ENCODE assay signal across 8 cellular contexts in the genomic region with DNA sequence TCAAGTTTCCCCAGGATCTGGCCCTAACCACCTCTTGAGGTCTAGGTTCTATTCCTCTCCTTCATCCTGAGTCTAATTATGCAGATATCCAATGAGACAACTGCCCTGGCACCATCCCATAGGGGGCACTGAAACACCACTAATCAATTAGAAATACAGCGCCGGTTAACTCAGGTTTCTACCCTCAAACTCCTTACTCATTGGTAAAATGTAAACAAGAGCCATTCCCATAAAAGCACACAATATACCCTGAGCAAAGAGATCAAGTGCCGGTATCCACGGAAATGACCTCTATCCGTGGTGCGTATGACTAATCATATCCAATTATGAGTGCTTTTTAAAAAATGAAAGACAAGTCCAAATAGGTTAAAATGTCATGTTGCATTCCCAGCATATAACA.
A peak's percentile ranks its signal among the peaks of the same experiment; 100 is the strongest.
DNase-seq lines count a peak whose midpoint lies in the region; ATAC-seq, FAIRE-seq and TF ChIP-seq lines count a peak whose summit lies in the region.

No MANE protein-coding gene starts in this region.

- H2BK5ac ChIP-seq in H1 (ENCODE audit: low read depth, low read length) (no peak overlapping the region), mesendoderm (ENCODE audit: low read length) (no peak overlapping the region)

- no peak overlapping the region for H3K4ac ChIP-seq in H1 (replicated peaks; ENCODE audit: insufficient read length, low read depth, low read length)
- no peak overlapping the region for H3K4ac ChIP-seq in mesendoderm (ENCODE audit: low read depth, low read length)

- H3K27ac ChIP-seq in H1 (ENCODE audit: low read depth, low read length) (no peak overlapping the region), mesendoderm (ENCODE audit: low read depth, low read length) (no peak overlapping the region)

- no peak overlapping the region for H2BK15ac ChIP-seq in H1 (ENCODE audit: low read length)
- no peak overlapping the region for H2BK15ac ChIP-seq in mesendoderm (replicated peaks; ENCODE audit: low read depth)

- no peak overlapping the region for H2BK20ac ChIP-seq in H1 (ENCODE audit: low read length)

- peak overlapping the region; percentile 23 for H3K27ac Mint-ChIP-seq in Caco-2 (ENCODE audit: unreplicated experiment)

- H2BK120ac ChIP-seq in H1 (replicated peaks; ENCODE audit: low read depth, low read length) (no peak overlapping the region), mesendoderm (ENCODE audit: low read depth, low read length) (no peak overlapping the region)

- no peak overlapping the region for H2AFZ ChIP-seq in H1 (ENCODE audit: low read length)

- H3K23me2 ChIP-seq in H1 (ENCODE audit: low read depth, low read length), result no peaks in the 10 kb centered on the region

- DNase-seq in Caco-2 (peak; percentile 69 to 77), NCI-H774 (lab: John Stamatoyannopoulos, UW) (peak; percentile 57), H1 (ENCODE audit: low read depth in 1 of 2, low spot score in 2 of 2) (peak in 1 of 2 experiments; percentile 70), mesendoderm (peak; percentile 80)
- peak; percentile 72 for DNase-seq in activated CD8-positive, alpha-beta memory T cell treated with anti-CD3 and anti-CD28 coated beads for 24 hours
- peak; percentile 11 to 33 for DNase-seq in stimulated activated CD8-positive, alpha-beta memory T cell treated with anti-CD3 and anti-CD28 coated beads, Interleukin-7, amount 100 ng/mL, for 1 hour (ENCODE audit: low read depth in 2 of 2)

- no peaks in the 10 kb centered on the region for H3K27me3 Mint-ChIP-seq in Caco-2 (ENCODE audit: insufficient read depth, unreplicated experiment)

- peak; percentile 92 to 96 for TF ChIP-seq RAD21 in H1 (IDR thresholded peaks at IDR 0.05 in 1 of 2, conservative IDR thresholded peaks at IDR 0.05 in 1 of 2; ENCODE audit: low read depth in 2 of 2, low read length in 2 of 2)

- no peaks in the 10 kb centered on the region for H3K79me1 ChIP-seq in H1 (ENCODE audit: low read depth, low read length)
- no peaks in the 10 kb centered on the region for H3K79me1 ChIP-seq in mesendoderm (ENCODE audit: low read length)

- H3K79me2 ChIP-seq in H1 (ENCODE audit: control insufficient read depth in 1 of 2, insufficient read depth in 2 of 2, low read length in 2 of 2) (no peaks in the 10 kb centered on the region), mesendoderm (ENCODE audit: control insufficient read depth, insufficient read depth, low read length) (no peaks in the 10 kb centered on the region)

- H3K4me1 Mint-ChIP-seq in Caco-2 (ENCODE audit: low read depth, unreplicated experiment), result peaks cover 30% of the 10 kb centered on the region

- ATAC-seq in HG02571 (IDR thresholded peaks at IDR 0.05; ENCODE audit: unreplicated experiment), result peak; percentile 68
- no peak for ATAC-seq in HG02623 (IDR thresholded peaks at IDR 0.05; ENCODE audit: unreplicated experiment)

- no peak overlapping the region for H2AK5ac ChIP-seq in H1 (ENCODE audit: low read depth, low read length)
- no peak overlapping the region for H2AK5ac ChIP-seq in mesendoderm (ENCODE audit: low read length)

- H3K27me3 ChIP-seq in Caco-2 (replicated peaks; ENCODE audit: control insufficient read depth, insufficient read depth, low read length), result no peaks in the 10 kb centered on the region
- H3K27me3 ChIP-seq in H1 (replicated peaks in 1 of 4; ENCODE audit: control insufficient read depth in 3 of 4, extremely low read depth in 1 of 4, insufficient read depth in 3 of 4, low read length in 3 of 4), result no peaks in the 10 kb centered on the region
- H3K27me3 ChIP-seq in mesendoderm (ENCODE audit: insufficient read depth, low read length, poor library complexity), result no peaks in the 10 kb centered on the region

- intact Hi-C loops in Caco-2 (cut with micrococcal nuclease; ENCODE audit: unreplicated experiment), result loop anchor here (1.0 to 10.0 kb wide), 9 partner anchors 38 to 842 kb away; no protein-coding TSS in a partner anchor

- CTCF ChIA-PET in Caco-2 (lab: Charles Lee) (interaction anchor here (0.5 to 1.7 kb wide), 11 partner anchors 16 to 347 kb away, joined by 3 to 23 read pairs (median 4); no protein-coding TSS in a partner anchor), H1 (lab: Charles Lee; ENCODE audit: partially characterized antibody) (interaction anchor here (0.7 to 4.2 kb wide), 40 partner anchors 8 to 339 kb away, joined by 3 to 37 read pairs (median 4); no protein-coding TSS in a partner anchor)

- H3K4me3 Mint-ChIP-seq in Caco-2 (ENCODE audit: unreplicated experiment), result no peak overlapping the region

- H3K4me3 ChIP-seq in Caco-2 (ENCODE audit: low read depth, low read length) (no peak overlapping the region), H1 (ENCODE audit: extremely low read depth in 1 of 4, insufficient read depth in 2 of 4, low read depth in 3 of 4, low read length in 4 of 4) (no peak overlapping the region), mesendoderm (ENCODE audit: low read length) (no peak overlapping the region)

- H2BK12ac ChIP-seq in H1 (ENCODE audit: low read depth, low read length), result no peak overlapping the region

- H3K4me2 ChIP-seq in H1 (ENCODE audit: insufficient read depth in 1 of 2, low read depth in 2 of 2, low read length in 2 of 2) (no peak overlapping the region), mesendoderm (ENCODE audit: low read length) (no peak overlapping the region)

- WGBS in H1 (ENCODE audit: extremely low coverage in 1 of 2, insufficient coverage in 1 of 2, insufficient read length in 1 of 2, insufficient replicate concordance in 2 of 2, low coverage in 1 of 2, low lambda C conversion rate in 2 of 2, missing lambda C conversion rate in 1 of 2), 2 experiments, result 33% methylated on average over 6 of the region's 6 CpGs; no CpG with 5 or more reads in 1 of the 2 experiments
- no CpG with 5 or more reads among the region's 6 CpGs for whole genome bisulfite sequencing in mesendoderm (ENCODE audit: extremely low coverage, insufficient coverage, low lambda C conversion rate)

- no peaks in the 10 kb centered on the region for H3K36me3 ChIP-seq in Caco-2 (ENCODE audit: control insufficient read depth, insufficient read depth, low read length)
- H3K36me3 ChIP-seq in H1 (ENCODE audit: control insufficient read depth in 2 of 4, insufficient read depth in 4 of 4, low read length in 3 of 4), result no peaks in the 10 kb centered on the region
- H3K36me3 ChIP-seq in mesendoderm (ENCODE audit: control insufficient read depth, insufficient read depth, low read length), result no peaks in the 10 kb centered on the region

- H3K4me1 ChIP-seq in Caco-2 (peaks cover 16% of the 10 kb centered on the region), H1 (replicated peaks in 1 of 4; ENCODE audit: control insufficient read depth in 3 of 4, insufficient read depth in 4 of 4, low read length in 3 of 4) (peaks cover 0 to 6% (median 1%) of the 10 kb centered on the region in 4 experiments; a peak in 2 of 7 replicates), mesendoderm (ENCODE audit: control insufficient read depth, low read depth, low read length) (peaks cover under 1% of the 10 kb centered on the region)

- BruUV-seq in Caco-2 (replicated peaks; lab: Mats Ljungman, UMichigan), result no TSS peak

- H4K8ac ChIP-seq in H1 (ENCODE audit: extremely low read depth, insufficient read depth, low read length) (no peak overlapping the region), mesendoderm (ENCODE audit: low read depth, low read length) (no peak overlapping the region)

- TF ChIP-seq CTCF in Caco-2 (IDR thresholded peaks at IDR 0.05; ENCODE audit: insufficient read depth in 1 of 2, low read depth in 1 of 2, low read length in 1 of 2, severe bottlenecking in 1 of 2, unreplicated experiment in 1 of 2) (peak; percentile 56 to 65), H1 (IDR thresholded peaks at IDR 0.05; ENCODE audit: control extremely low read depth in 1 of 3, insufficient read depth in 1 of 3, low read depth in 1 of 3, low read length in 3 of 3) (peak in 2 of 3 experiments; percentile 78 to 79; a peak in 3 of 4 replicates)

- no peak overlapping the region for H3K23ac ChIP-seq in H1 (ENCODE audit: insufficient read length)
- no peak overlapping the region for H3K23ac ChIP-seq in mesendoderm (ENCODE audit: low read length)

- H3K9me3 Mint-ChIP-seq in Caco-2 (ENCODE audit: unreplicated experiment), result no peaks in the 10 kb centered on the region

- H3K9me3 ChIP-seq in Caco-2, result peaks cover 12% of the 10 kb centered on the region; the same call in 1 of the 2 replicates
- peaks cover 0 to 4% of the 10 kb centered on the region in 2 experiments; a peak in 1 of 4 replicates for H3K9me3 ChIP-seq in H1 (ENCODE audit: insufficient read depth in 2 of 2, low read depth in 1 of 2, low read length in 1 of 2)

- H3K56ac ChIP-seq in H1 (replicated peaks; ENCODE audit: insufficient read length, low read depth, low read length) (no peak overlapping the region), mesendoderm (ENCODE audit: low read length) (no peak overlapping the region)

- H4K91ac ChIP-seq in H1 (replicated peaks; ENCODE audit: insufficient read length, low read length), result no peak overlapping the region

- H4K20me1 ChIP-seq in H1 (replicated peaks in 1 of 2; ENCODE audit: control insufficient read depth in 1 of 2, insufficient read depth in 2 of 2, low read length in 2 of 2), result no peaks in the 10 kb centered on the region

- no peak for TF ChIP-seq POLR2A in H1 (IDR thresholded peaks at IDR 0.05; ENCODE audit: control extremely low read depth in 1 of 2, low read depth in 2 of 2, low read length in 2 of 2)

- no peak overlapping the region for H3K9ac ChIP-seq in H1 (replicated peaks in 1 of 4; ENCODE audit: extremely low read depth in 1 of 4, low read depth in 3 of 4, low read length in 3 of 4)
- H3K9ac ChIP-seq in mesendoderm (ENCODE audit: low read length), result no peak overlapping the region

- FAIRE-seq in H1 (lab: Jason Lieb, UNC), result peak; percentile 96

- H3K36me3 Mint-ChIP-seq in Caco-2 (ENCODE audit: insufficient read depth, unreplicated experiment), result peaks cover 6% of the 10 kb centered on the region

- H3K18ac ChIP-seq in H1 (ENCODE audit: extremely low read depth, low read length), result no peak overlapping the region
- no peak overlapping the region for H3K18ac ChIP-seq in mesendoderm (ENCODE audit: low read length)

- POLR2A ChIA-PET in Caco-2 (lab: Charles Lee), result interaction anchor here (0.5 to 1.6 kb wide), 3 partner anchors 37 to 241 kb away, joined by 4 to 5 read pairs (median 4); no protein-coding TSS in a partner anchor
- POLR2A ChIA-PET in H1 (lab: Charles Lee; ENCODE audit: partially characterized antibody), result interaction anchor here (0.6 to 1.2 kb wide), 3 partner anchors 35 to 343 kb away, joined by 3 read pairs; no protein-coding TSS in a partner anchor

- H4K5ac ChIP-seq in H1 (ENCODE audit: insufficient read length, low read depth, low read length) (no peak overlapping the region), mesendoderm (ENCODE audit: low read length) (no peak overlapping the region)

- H3K14ac ChIP-seq in H1 (ENCODE audit: insufficient read length), result no peak overlapping the region

- no peak for TF ChIP-seq EP300 in H1 (IDR thresholded peaks at IDR 0.05; ENCODE audit: borderline replicate concordance in 1 of 2, low read depth in 2 of 2, low read length in 2 of 2)

TF ChIP-seq in H1, 55 proteins besides CTCF, POLR2A, EP300 and RAD21 (continues in another document):
- TF ChIP-seq RNF2 (IDR thresholded peaks at IDR 0.05; ENCODE audit: borderline replicate concordance, low read depth, low read length, missing control alignments, poor library complexity, severe bottlenecking), result no peak
- no peak for TF ChIP-seq SAP30 (IDR thresholded peaks at IDR 0.05; ENCODE audit: insufficient read depth, insufficient replicate concordance, low read length)
- no peak for TF ChIP-seq TBP (IDR thresholded peaks at IDR 0.05; ENCODE audit: low read depth, low read length)
